In genomic region chr16:85448557-85449194, GRCh38 we compare ENCODE assay signal across 7 cellular contexts.
DNase-seq lines count a peak whose midpoint lies in the region; ATAC-seq, FAIRE-seq and TF ChIP-seq lines count a peak whose summit lies in the region.

No MANE protein-coding gene starts in this region.

- 3% methylated on average over 29 of the region's 30 CpGs for WGBS in GM12878 (ENCODE audit: insufficient coverage, insufficient replicate concordance, low lambda C conversion rate, missing lambda C conversion rate)
- 30% methylated on average over 28 of the region's 30 CpGs for WGBS in prostate gland

- POLR2A ChIA-PET in GM12878 (lab: Charles Lee), result interaction anchor here (1.5 kb wide), 1 partner anchor 106 kb away, joined by 3 read pairs; no protein-coding TSS in a partner anchor

- TF ChIP-seq RAD21 in GM12878 (IDR thresholded peaks at IDR 0.05; ENCODE audit: insufficient read depth, low read depth, low read length), result no peak

- DNase-seq in KG1 (lab: John Stamatoyannopoulos, UW) (peak; percentile 31), NCI-H748 (lab: John Stamatoyannopoulos, UW; ENCODE audit: unreplicated experiment) (peak; percentile 97), GM12878 (ENCODE audit: low read depth, low spot score) (no peak), putamen (ENCODE audit: low spot score) (no peak), prostate gland (ENCODE audit: low spot score) (no peak), SIG-M5 treated with dmso at 0.1 percent for 504 hours (lab: John Stamatoyannopoulos, UW; ENCODE audit: unreplicated experiment) (no peak)
- DNase-seq in stimulated activated CD8-positive, alpha-beta memory T cell treated with anti-CD3 and anti-CD28 coated beads, Interleukin-15, amount 100 ng/mL, for 1 hour (ENCODE audit: low read depth), result peak; percentile 14

- no peak overlapping the region for H3K4me3 ChIP-seq in GM12878
- no peak overlapping the region for H3K4me3 ChIP-seq in prostate gland

- RAD21 ChIA-PET in GM12878 (lab: Charles Lee; ENCODE audit: unreplicated experiment), result interaction anchor here (1.2 to 2.0 kb wide), 4 partner anchors 109 to 168 kb away, joined by 3 to 12 read pairs (median 8); no protein-coding TSS in a partner anchor

- peak; percentile 49 for ATAC-seq in GM12878

- H3K36me3 ChIP-seq in GM12878 (ENCODE audit: control insufficient read depth in 2 of 2, insufficient read depth in 2 of 2, low read length in 1 of 2), result no peaks in the 10 kb centered on the region
- no peaks in the 10 kb centered on the region for H3K36me3 ChIP-seq in prostate gland

- no peak overlapping the region for H3K9ac ChIP-seq in GM12878 (ENCODE audit: control insufficient read depth, insufficient read depth, low read length)

- TF ChIP-seq CTCF in GM12878 (IDR thresholded peaks at IDR 0.05 in 2 of 3, conservative IDR thresholded peaks at IDR 0.05 in 1 of 3; ENCODE audit: control insufficient read depth in 2 of 3, extremely low read depth in 1 of 3, insufficient read depth in 1 of 3, low read depth in 3 of 3, low read length in 3 of 3), result no peak
- TF ChIP-seq CTCF in prostate gland (IDR thresholded peaks at IDR 0.05), result no peak

- intact Hi-C loops in GM12878 (cut with micrococcal nuclease; ENCODE audit: unreplicated experiment) (loop anchor here (10.0 kb wide), 1 partner anchor 106 kb away; no protein-coding TSS in a partner anchor), prostate gland (cut with DNase I) (no loop called here)

- SMC1A ChIA-PET in GM12878 (lab: Charles Lee; ENCODE audit: uncharacterized antibody, unreplicated experiment), result interaction anchor here (0.7 to 1.5 kb wide), 3 partner anchors 60 to 161 kb away, joined by 3 read pairs; no protein-coding TSS in a partner anchor

- BruUV-seq in GM12878 (replicated peaks; lab: Mats Ljungman, UMichigan), result no TSS peak

- in situ Hi-C loops in GM12878 (cut with MboI), result loop anchor here (25.0 kb wide), 1 partner anchor 164 kb away; the partner anchor contains the start of gene GSE1

- H3K9me3 ChIP-seq in GM12878 (replicated peaks; ENCODE audit: control insufficient read depth, insufficient read depth, low read length) (no peaks in the 10 kb centered on the region), prostate gland (no peaks in the 10 kb centered on the region)

- no peaks in the 10 kb centered on the region for H4K20me1 ChIP-seq in GM12878 (ENCODE audit: control insufficient read depth, insufficient read depth)

- no peak overlapping the region for H3K27ac ChIP-seq in GM12878 (ENCODE audit: control insufficient read depth, insufficient read depth)
- H3K27ac ChIP-seq in prostate gland, result no peak overlapping the region

- CTCF ChIA-PET in GM12878 (lab: Yijun Ruan, JAX), result interaction anchor here (0.6 to 3.2 kb wide), 5 partner anchors 42 to 269 kb away, joined by 3 to 16 read pairs (median 3); no protein-coding TSS in a partner anchor

- H3K4me1 ChIP-seq in GM12878 (ENCODE audit: control insufficient read depth, insufficient read depth, low read length) (peaks cover 26% of the 10 kb centered on the region), prostate gland (replicated peaks) (peaks cover 19% of the 10 kb centered on the region)

- FAIRE-seq in GM12878 (lab: Jason Lieb, UNC), result no peak

- H2AFZ ChIP-seq in GM12878 (ENCODE audit: control insufficient read depth, low read depth, low read length), result no peak overlapping the region; the same call in 1 of the 2 replicates

- no peak for TF ChIP-seq EP300 in GM12878 (IDR thresholded peaks at IDR 0.05; ENCODE audit: borderline replicate concordance in 1 of 2, control insufficient read depth in 1 of 2, low read depth in 2 of 2, low read length in 2 of 2)

- H3K27me3 ChIP-seq in GM12878 (replicated peaks in 1 of 2; ENCODE audit: control insufficient read depth in 2 of 2, insufficient read depth in 2 of 2, low read length in 1 of 2) (no peaks in the 10 kb centered on the region; a peak in 1 of 4 replicates), prostate gland (replicated peaks; ENCODE audit: insufficient read depth) (no peaks in the 10 kb centered on the region)

- TF ChIP-seq POLR2A in GM12878 (IDR thresholded peaks at IDR 0.05; ENCODE audit: low read depth, low read length), result no peak
- TF ChIP-seq POLR2A in prostate gland (IDR thresholded peaks at IDR 0.05), result no peak

- H3K79me2 ChIP-seq in GM12878 (ENCODE audit: control insufficient read depth, insufficient read depth, low read length), result no peaks in the 10 kb centered on the region

- no peak overlapping the region; the same call in 1 of the 2 replicates for H3K4me2 ChIP-seq in GM12878 (ENCODE audit: control insufficient read depth, insufficient read depth)

TF ChIP-seq in GM12878, 131 proteins besides CTCF, POLR2A, EP300 and RAD21:
- TF ChIP-seq BCL3 (IDR thresholded peaks at IDR 0.05; ENCODE audit: borderline replicate concordance, insufficient read depth, low read depth, low read length, poor library complexity, severe bottlenecking) (no peak), SIN3A (IDR thresholded peaks at IDR 0.05; ENCODE audit: low read depth, low read length) (no peak), TCF12 (IDR thresholded peaks at IDR 0.05; ENCODE audit: low read depth, low read length) (0 out of 2 replicates have a peak, but pooled peaks have one; percentile 35), HDGF (IDR thresholded peaks at IDR 0.05) (no peak), RBBP5 (conservative IDR thresholded peaks at IDR 0.05) (no peak), NR2C2 (IDR thresholded peaks at IDR 0.05; ENCODE audit: borderline replicate concordance, control insufficient read depth, insufficient read length, low read depth) (no peak), MXI1 (IDR thresholded peaks at IDR 0.05; ENCODE audit: low read depth, low read length) (no peak), SUZ12 (IDR thresholded peaks at IDR 0.05; ENCODE audit: unreplicated experiment) (no peak), IKZF1 (conservative IDR thresholded peaks at IDR 0.05) (0 out of 2 replicates have a peak, but pooled peaks have one; percentile 21)
- TF ChIP-seq, protein P1, sequence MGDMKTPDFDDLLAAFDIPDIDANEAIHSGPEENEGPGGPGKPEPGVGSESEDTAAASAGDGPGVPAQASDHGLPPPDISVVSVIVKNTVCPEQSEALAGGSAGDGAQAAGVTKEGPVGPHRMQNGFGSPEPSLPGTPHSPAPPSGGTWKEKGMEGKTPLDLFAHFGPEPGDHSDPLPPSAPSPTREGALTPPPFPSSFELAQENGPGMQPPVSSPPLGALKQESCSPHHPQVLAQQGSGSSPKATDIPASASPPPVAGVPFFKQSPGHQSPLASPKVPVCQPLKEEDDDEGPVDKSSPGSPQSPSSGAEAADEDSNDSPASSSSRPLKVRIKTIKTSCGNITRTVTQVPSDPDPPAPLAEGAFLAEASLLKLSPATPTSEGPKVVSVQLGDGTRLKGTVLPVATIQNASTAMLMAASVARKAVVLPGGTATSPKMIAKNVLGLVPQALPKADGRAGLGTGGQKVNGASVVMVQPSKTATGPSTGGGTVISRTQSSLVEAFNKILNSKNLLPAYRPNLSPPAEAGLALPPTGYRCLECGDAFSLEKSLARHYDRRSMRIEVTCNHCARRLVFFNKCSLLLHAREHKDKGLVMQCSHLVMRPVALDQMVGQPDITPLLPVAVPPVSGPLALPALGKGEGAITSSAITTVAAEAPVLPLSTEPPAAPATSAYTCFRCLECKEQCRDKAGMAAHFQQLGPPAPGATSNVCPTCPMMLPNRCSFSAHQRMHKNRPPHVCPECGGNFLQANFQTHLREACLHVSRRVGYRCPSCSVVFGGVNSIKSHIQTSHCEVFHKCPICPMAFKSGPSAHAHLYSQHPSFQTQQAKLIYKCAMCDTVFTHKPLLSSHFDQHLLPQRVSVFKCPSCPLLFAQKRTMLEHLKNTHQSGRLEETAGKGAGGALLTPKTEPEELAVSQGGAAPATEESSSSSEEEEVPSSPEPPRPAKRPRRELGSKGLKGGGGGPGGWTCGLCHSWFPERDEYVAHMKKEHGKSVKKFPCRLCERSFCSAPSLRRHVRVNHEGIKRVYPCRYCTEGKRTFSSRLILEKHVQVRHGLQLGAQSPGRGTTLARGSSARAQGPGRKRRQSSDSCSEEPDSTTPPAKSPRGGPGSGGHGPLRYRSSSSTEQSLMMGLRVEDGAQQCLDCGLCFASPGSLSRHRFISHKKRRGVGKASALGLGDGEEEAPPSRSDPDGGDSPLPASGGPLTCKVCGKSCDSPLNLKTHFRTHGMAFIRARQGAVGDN (IDR thresholded peaks at IDR 0.05), result peak; percentile 33; the same call in 1 of the 2 replicates

Comparison
In these comparisons a context has a peak if more than half of its experiments do, and no peak if none do; other contexts are left out.
1. DNase-seq: peak in KG1 (single experiment), NCI-H748 (single experiment) and stimulated activated CD8-positive, alpha-beta memory T cell treated with anti-CD3 and anti-CD28 coated beads, Interleukin-15, amount 100 ng/mL, for 1 hour (single experiment); none in GM12878 (single experiment), putamen (single experiment), prostate gland (single experiment) and SIG-M5 treated with dmso at 0.1 percent for 504 hours (single experiment).